In genomic region chr7:155090647-155091046, GRCh38 we compare ENCODE assay signal across 16 cellular contexts. TPM values are rescaled to one million over a fixed set of nuclear protein-coding genes. Genes with fewer than 3 reads are reported as not detected.
A peak's percentile ranks its signal among the peaks of the same experiment; 100 is the strongest.
DNase-seq lines count a peak whose midpoint lies in the region; ATAC-seq and TF ChIP-seq lines count a peak whose summit lies in the region.
"Had no signal": no experiment of that assay in that cellular context is flagged by ENCODE, and none has a peak within 500 bp of the region (broad histone marks: within the 10 kb centered on the region; RNA-seq: fewer than 3 reads in every experiment).

No MANE protein-coding gene starts in this region.

- DNase-seq in DND-41 = peak; percentile 46
- DNase-seq in RPMI7951 (ENCODE audit: low read depth) = peak; percentile 21
- peak; percentile 75 for DNase-seq in mammary epithelial cell
- no peak for DNase-seq in NCI-H345 (lab: John Stamatoyannopoulos, UW)
- DNase-seq in NCI-H524 treated with DMSO at 0.1 percent for 48 hours (lab: John Stamatoyannopoulos, UW) = no peak
- DNase-seq: activated effector memory CD4-positive, alpha-beta T cell treated with anti-CD3 and anti-CD28 coated beads, Interleukin-2, amount 50 U/mL, for 16 hours; brain microvascular endothelial cell; EL; mucosa of descending colon; NCI-H2107; thyroid gland had no signal

- H3K27ac ChIP-seq in BLaER1 (peak overlapping the region; percentile 51), DND-41 (ENCODE audit: low read length) (peak overlapping the region; percentile 48), mammary epithelial cell (ENCODE audit: insufficient read depth, low read depth, low read length) (no peak overlapping the region)
- H3K27ac ChIP-seq: brain microvascular endothelial cell, thyroid gland had no signal

- CTCF ChIA-PET in mammary epithelial cell (lab: Charles Lee; ENCODE audit: low non-redundant PET) = no interaction called here

- H4K20me1 ChIP-seq in BLaER1 (no peaks in the 10 kb centered on the region), DND-41 (ENCODE audit: insufficient read depth, low read length) (no peaks in the 10 kb centered on the region), mammary epithelial cell (ENCODE audit: insufficient read depth, low read length) (no peaks in the 10 kb centered on the region)

- H3K9me3 ChIP-seq in BLaER1 = peaks cover 2% of the 10 kb centered on the region; the same call in 1 of the 2 replicates
- H3K9me3 ChIP-seq in DND-41 (ENCODE audit: insufficient read depth, low read length, severe bottlenecking) = no peaks in the 10 kb centered on the region
- H3K9me3 ChIP-seq in mammary epithelial cell (replicated peaks; ENCODE audit: insufficient read depth, low read length) = no peaks in the 10 kb centered on the region
- H3K9me3 ChIP-seq: mucosa of descending colon, thyroid gland had no signal

- H3K4me3 ChIP-seq in BLaER1 (no peak overlapping the region), DND-41 (ENCODE audit: low read depth in 1 of 2, low read length in 2 of 2) (no peak overlapping the region), mammary epithelial cell (replicated peaks in 1 of 3; ENCODE audit: insufficient read depth in 1 of 3, low read depth in 2 of 3, low read length in 3 of 3) (no peak overlapping the region)
- H3K4me3 ChIP-seq: mucosa of descending colon, thyroid gland had no signal

- no peak for TF ChIP-seq CTCF in DND-41 (IDR thresholded peaks at IDR 0.05; ENCODE audit: borderline replicate concordance, extremely low read depth, low read length, poor library complexity, severe bottlenecking)
- TF ChIP-seq CTCF in mammary epithelial cell (conservative IDR thresholded peaks at IDR 0.05 in 1 of 2, IDR thresholded peaks at IDR 0.05 in 1 of 2; ENCODE audit: extremely low read depth in 1 of 2, insufficient read depth in 1 of 2, low read depth in 1 of 2, low read length in 2 of 2) = no peak

- BruUV-seq in mammary epithelial cell (replicated peaks; lab: Mats Ljungman, UMichigan) = no TSS peak

- H3K79me2 ChIP-seq in DND-41 (ENCODE audit: insufficient read depth, low read length) (no peaks in the 10 kb centered on the region), mammary epithelial cell (ENCODE audit: insufficient read depth, low read length) (no peaks in the 10 kb centered on the region)

- WGBS in mammary epithelial cell (ENCODE audit: low coverage, missing lambda C conversion rate) = 30% methylated on average over 2 of the region's 3 CpGs

- ATAC-seq in DND-41 (ENCODE audit: insufficient read depth, low read depth) (peak; percentile 69), HG03565 (IDR thresholded peaks at IDR 0.05; ENCODE audit: unreplicated experiment) (no peak), HG03025 (IDR thresholded peaks at IDR 0.05; ENCODE audit: low FRiP score, unreplicated experiment) (no peak)
- ATAC-seq: mucosa of descending colon, SK-N-SH treated with all-trans-retinoic acid at 6 μM for 48 hours had no signal

- in situ Hi-C loops in mammary epithelial cell (cut with MboI; ENCODE audit: low sequenced_read_pairs in 2 of 2) = no loop called here

- dilution Hi-C loops in mammary epithelial cell (cut with HindIII; ENCODE audit: low sequenced_read_pairs) = no loop called here

- H3K36me3 ChIP-seq in BLaER1 (no peaks in the 10 kb centered on the region), DND-41 (ENCODE audit: insufficient read depth, low read length) (no peaks in the 10 kb centered on the region), mammary epithelial cell (ENCODE audit: insufficient read depth, low read length) (no peaks in the 10 kb centered on the region)
- H3K36me3 ChIP-seq: brain microvascular endothelial cell, thyroid gland had no signal

- intact Hi-C loops in mammary epithelial cell (cut with micrococcal nuclease) = no loop called here

- no peak overlapping the region for H2AFZ ChIP-seq in DND-41 (ENCODE audit: low read depth, low read length)
- no peak overlapping the region for H2AFZ ChIP-seq in mammary epithelial cell (ENCODE audit: low read depth, low read length)

- H3K4me1 ChIP-seq in BLaER1 (peaks cover 91% of the 10 kb centered on the region), DND-41 (ENCODE audit: insufficient read depth, low read length) (peaks cover 48% of the 10 kb centered on the region), mammary epithelial cell (ENCODE audit: insufficient read depth, low read length) (peaks cover 17% of the 10 kb centered on the region)
- H3K4me1 ChIP-seq: thyroid gland had no signal

- H3K9ac ChIP-seq in BLaER1 = no peak overlapping the region
- no peak overlapping the region for H3K9ac ChIP-seq in DND-41 (ENCODE audit: low read depth, low read length)
- H3K9ac ChIP-seq in mammary epithelial cell (ENCODE audit: insufficient read depth, low read length) = no peak overlapping the region

- peak overlapping the region; percentile 61 for H3K4me2 ChIP-seq in BLaER1
- no peak overlapping the region for H3K4me2 ChIP-seq in DND-41 (ENCODE audit: insufficient read depth, low read length)
- H3K4me2 ChIP-seq in mammary epithelial cell (ENCODE audit: insufficient read depth, low read depth, low read length) = no peak overlapping the region

- H3K27me3 ChIP-seq in BLaER1 (no peaks in the 10 kb centered on the region), DND-41 (ENCODE audit: insufficient read depth, low read length, poor library complexity) (no peaks in the 10 kb centered on the region), mammary epithelial cell (ENCODE audit: insufficient read depth, low read length) (peaks cover 2% of the 10 kb centered on the region)
- H3K27me3 ChIP-seq: brain microvascular endothelial cell, thyroid gland had no signal

RNA-seq across cellular contexts. Expression of gene HTR5A, which starts 20.5 kb away (rescaled TPM):
- total RNA-seq in RPMI7951 (2014; rRNA removed; shearing (Covaris generic)) = not detected in 2 replicates
- not detected for total RNA-seq in mammary epithelial cell
- not detected for polyA plus RNA-seq in mammary epithelial cell
- polyA minus RNA-seq in mammary epithelial cell = 0.16 TPM
- total RNA-seq: mucosa of descending colon had no signal
- polyA plus RNA-seq: BJ had no signal

Comparison
In these comparisons a context has a peak if more than half of its experiments do, and no peak if none do; other contexts are left out.
1. DNase-seq: peak in DND-41 (single experiment), RPMI7951 (single experiment) and mammary epithelial cell (single experiment); none in NCI-H345 (single experiment) and NCI-H524 treated with DMSO at 0.1 percent for 48 hours (single experiment).